Comparison of ENCODE assay signal across 9 cellular contexts in the genomic region with DNA sequence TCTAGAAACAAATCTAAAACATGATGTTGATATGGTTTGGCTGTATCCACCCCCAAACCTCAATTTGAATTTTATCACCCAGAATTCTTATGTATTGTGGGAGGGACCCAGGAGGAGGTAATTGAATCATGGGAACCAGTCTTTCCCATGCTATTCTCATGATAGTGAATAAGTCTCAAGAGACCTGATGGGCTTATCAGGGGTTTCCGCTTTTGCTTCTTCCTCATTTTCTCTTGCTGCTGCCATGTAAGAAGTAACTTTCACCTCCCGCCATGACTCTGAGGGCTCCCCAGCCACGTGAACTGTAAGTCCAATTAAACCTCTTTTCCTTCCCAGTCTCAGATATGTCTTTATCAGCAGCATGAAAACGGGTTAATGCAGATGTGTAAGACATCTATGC.
"Had no signal": no experiment of that assay in that cellular context is flagged by ENCODE, and none has a peak within 500 bp of the region (broad histone marks: within the 10 kb centered on the region; RNA-seq: fewer than 3 reads in every experiment).

No MANE protein-coding gene starts in this region.

- H3K4me3 ChIP-seq: GM23248, HAP-1 had no signal

- H3K27ac Mint-ChIP-seq: HFFc6, IgD-negative memory B cell had no signal

- ATAC-seq: HCT116, HepG2 had no signal

- DNase-seq: GM23248, GOT3, H7, HFFc6 had no signal

- H3K9me3 ChIP-seq: HAP-1 had no signal

- H3K36me3 Mint-ChIP-seq: IgD-negative memory B cell had no signal

- H3K4me1 Mint-ChIP-seq: IgD-negative memory B cell had no signal

- H3K4me3 Mint-ChIP-seq: HFFc6, IgD-negative memory B cell had no signal

- H3K36me3 ChIP-seq: HAP-1 had no signal

- H3K4me1 ChIP-seq: HAP-1 had no signal

- H3K27ac ChIP-seq: GM23248, HL-60 had no signal
